ENCODE assay signal across 1 cellular context in genomic region chr4:87734936-87735335, GRCh38.
TF ChIP-seq lines count a peak whose summit lies in the region.

No MANE protein-coding gene starts in this region.

TF ChIP-seq in HCT116, 20 proteins besides CTCF, POLR2A, EP300 and RAD21 (continued from another document):
- TF ChIP-seq REST (IDR thresholded peaks at IDR 0.05; ENCODE audit: low read depth) (no peak), ZFX (IDR thresholded peaks at IDR 0.05) (no peak), MAX (IDR thresholded peaks at IDR 0.05) (no peak)
